ENCODE assay signal across 8 cellular contexts in the genomic region with DNA sequence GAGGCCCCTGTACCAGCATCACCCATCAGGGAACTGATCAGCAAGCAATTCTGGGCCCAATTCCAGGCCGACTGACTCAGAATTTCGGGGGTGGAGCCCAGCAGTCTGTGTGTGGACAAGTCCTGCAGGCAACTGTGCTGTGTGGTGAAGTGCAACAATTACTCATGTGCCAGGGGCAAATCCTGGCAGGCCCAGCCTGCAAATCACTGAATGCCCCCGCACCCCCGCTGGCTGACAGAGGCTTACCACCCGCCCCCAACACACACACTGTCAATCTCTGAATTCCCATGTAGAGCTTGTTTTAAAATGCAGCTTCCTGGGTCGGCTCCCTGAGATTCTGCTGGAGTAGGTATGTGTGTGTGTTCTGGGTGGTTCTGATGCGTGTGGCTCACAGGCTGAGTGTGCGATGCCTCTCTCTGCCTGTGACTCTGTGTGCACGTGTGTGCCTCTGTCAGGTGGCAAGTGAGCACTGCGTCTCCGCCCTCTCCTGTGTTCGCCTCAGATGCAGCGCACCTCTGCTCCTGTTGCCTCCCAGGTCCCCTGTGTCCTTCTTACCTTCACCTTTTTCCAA. TPM values are rescaled to one million over a fixed set of nuclear protein-coding genes. Genes with fewer than 3 reads are reported as not detected.
DNase-seq lines count a peak whose midpoint lies in the region; TF ChIP-seq lines count a peak whose summit lies in the region.

No MANE protein-coding gene starts in this region.

- no peaks in the 10 kb centered on the region for H3K9me3 Mint-ChIP-seq in Caco-2 (ENCODE audit: unreplicated experiment)

- H3K4me1 Mint-ChIP-seq in Caco-2 (ENCODE audit: low read depth, unreplicated experiment) = peaks cover 9% of the 10 kb centered on the region

- intact Hi-C loops in Caco-2 (cut with micrococcal nuclease; ENCODE audit: unreplicated experiment) = no loop called here

- no peak overlapping the region for H3K4me3 Mint-ChIP-seq in Caco-2 (ENCODE audit: unreplicated experiment)

- TF ChIP-seq CTCF in HFF-Myc (IDR thresholded peaks at IDR 0.05; ENCODE audit: low read depth, low read length, missing control alignments) = no peak
- no peak for TF ChIP-seq CTCF in astrocyte of the cerebellum (IDR thresholded peaks at IDR 0.05; ENCODE audit: low read depth, low read length, missing control alignments)
- TF ChIP-seq CTCF in Caco-2 (IDR thresholded peaks at IDR 0.05; ENCODE audit: insufficient read depth in 1 of 2, low read depth in 1 of 2, low read length in 1 of 2, severe bottlenecking in 1 of 2, unreplicated experiment in 1 of 2) = no peak

- in situ Hi-C loops in astrocyte of the cerebellum (cut with HindIII; ENCODE audit: low sequenced_read_pairs) = no loop called here

- H3K27ac Mint-ChIP-seq in Caco-2 (ENCODE audit: unreplicated experiment) = no peak overlapping the region

- no peaks in the 10 kb centered on the region for H3K36me3 ChIP-seq in Caco-2 (ENCODE audit: control insufficient read depth, insufficient read depth, low read length)

- no peaks in the 10 kb centered on the region; the same call in 1 of the 2 replicates for H3K4me1 ChIP-seq in Caco-2

- CTCF ChIA-PET in Caco-2 (lab: Charles Lee) = no interaction called here

- no peaks in the 10 kb centered on the region for H3K27me3 ChIP-seq in Caco-2 (replicated peaks; ENCODE audit: control insufficient read depth, insufficient read depth, low read length)

- no peaks in the 10 kb centered on the region for H3K9me3 ChIP-seq in Caco-2

- POLR2A ChIA-PET in Caco-2 (lab: Charles Lee) = no interaction called here

- peak; percentile 46 for DNase-seq in 8988T
- peak; percentile 90 for DNase-seq in HFF-Myc (ENCODE audit: extremely low read depth, low read depth)
- DNase-seq in astrocyte of the cerebellum (ENCODE audit: low read depth) = peak; percentile 87
- DNase-seq in islet precursor cell = peak; percentile 84
- DNase-seq in NCI-H2227 (lab: John Stamatoyannopoulos, UW; ENCODE audit: unreplicated experiment) = no peak
- DNase-seq in cerebellum (ENCODE audit: low spot score) = no peak
- DNase-seq in Caco-2 = no peak
- no peak for DNase-seq in NCI-H128 (lab: John Stamatoyannopoulos, UW; ENCODE audit: unreplicated experiment)

- H3K36me3 Mint-ChIP-seq in Caco-2 (ENCODE audit: insufficient read depth, unreplicated experiment) = no peaks in the 10 kb centered on the region

- no peaks in the 10 kb centered on the region for H3K27me3 Mint-ChIP-seq in Caco-2 (ENCODE audit: insufficient read depth, unreplicated experiment)

- BruUV-seq in Caco-2 (replicated peaks; lab: Mats Ljungman, UMichigan) = no TSS peak

- H3K4me3 ChIP-seq in HFF-Myc (replicated peaks; ENCODE audit: low read depth, low read length) (no peak overlapping the region), astrocyte of the cerebellum (ENCODE audit: low read depth, low read length) (no peak overlapping the region), Caco-2 (ENCODE audit: low read depth, low read length) (no peak overlapping the region)

RNA-seq across cellular contexts. Expression of a gene that starts 45.4 kb away (rescaled TPM):
- total RNA-seq in cerebellum (40.9 TPM), Caco-2 (2022) (136 and 150 TPM in 2 replicates)

Comparison
In these comparisons a context has a peak if more than half of its experiments do, and no peak if none do; other contexts are left out.
1. DNase-seq: peak in 8988T (single experiment), HFF-Myc (single experiment), astrocyte of the cerebellum (single experiment) and islet precursor cell (single experiment); none in NCI-H2227 (single experiment), cerebellum (single experiment), Caco-2 (0 of 2) and NCI-H128 (single experiment).